Comparison of ENCODE assay signal across 6 cellular contexts in the genomic region with DNA sequence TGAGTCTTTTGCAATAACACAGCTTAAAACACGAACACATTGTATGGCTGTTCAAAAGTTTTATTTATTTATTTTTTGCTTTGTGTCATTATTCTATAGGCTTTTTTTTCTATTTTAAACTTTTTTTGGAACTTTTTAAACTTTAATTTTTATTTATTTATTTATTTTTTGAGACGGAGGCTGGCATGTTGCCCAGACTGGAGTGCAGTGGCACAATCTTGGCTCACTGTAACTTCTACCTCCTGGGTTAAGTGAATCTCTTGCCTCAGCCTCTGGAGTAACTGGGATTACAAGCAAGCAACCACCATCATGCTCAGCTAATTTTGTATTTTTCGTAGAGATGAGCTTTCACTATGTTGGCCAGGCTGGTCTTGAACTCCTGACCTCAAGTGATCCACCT.
"Had no signal": no experiment of that assay in that cellular context is flagged by ENCODE, and none has a peak within 500 bp of the region (broad histone marks: within the 10 kb centered on the region; RNA-seq: fewer than 3 reads in every experiment).

No MANE protein-coding gene starts in this region.

- DNase-seq: H9 had no signal

- H3K9me3 Mint-ChIP-seq: H9 had no signal

- ATAC-seq: GM23338, HepG2 had no signal

- H3K4me1 Mint-ChIP-seq: IgD-negative memory B cell had no signal

- H3K27ac Mint-ChIP-seq: GM23338, IgD-negative memory B cell had no signal

- FAIRE-seq: H1, H54, HepG2 had no signal

- H3K4me3 Mint-ChIP-seq: GM23338, H9, IgD-negative memory B cell had no signal
